In genomic region chr1:207052736-207053545, GRCh38 we compare ENCODE assay signal across 8 cellular contexts. TPM values are rescaled to one million over a fixed set of nuclear protein-coding genes. Genes with fewer than 3 reads are reported as not detected.
DNase-seq lines count a peak whose midpoint lies in the region; ATAC-seq and TF ChIP-seq lines count a peak whose summit lies in the region.

TSS of gene PFKFB2 (plus strand) at chr1:207053275. CDS start at chr1:207054718, 1,443 bp downstream.

- H3K27ac ChIP-seq in HEK293 (ENCODE audit: extremely low read depth, low read depth, low read length) (peak within 1 kb of the TSS; percentile 4; the same call in 1 of the 2 replicates), substantia nigra (ENCODE audit: low read depth, low read length, poor library complexity, severe bottlenecking) (peak within 1 kb of the TSS; percentile 91)

- peaks cover 8% of the 10 kb centered on the region for H3K36me3 ChIP-seq in GM06990 (ENCODE audit: control insufficient read depth, insufficient read depth, low read length)
- H3K36me3 ChIP-seq in HEK293 (ENCODE audit: control insufficient read depth in 2 of 2, insufficient read depth in 1 of 2, low read length in 2 of 2), result peaks cover 0 to 17% of the 10 kb centered on the region in 2 experiments; a peak in 1 of 3 replicates

- POLR2A ChIA-PET in HEK293 (lab: Yijun Ruan, JAX), result interaction anchor here (0.5 to 1.7 kb wide), 10 partner anchors 10 to 1624 kb away, joined by 3 to 8 read pairs (median 4); partner anchors contain the start of genes C1orf116, CD55 and EIF2D

- H3K9me3 ChIP-seq in HEK293 (ENCODE audit: control insufficient read depth, insufficient read depth, low read depth, low read length), result no peaks in the 10 kb centered on the region

- no peaks in the 10 kb centered on the region; the same call in 1 of the 2 replicates for H3K4me1 ChIP-seq in HEK293 (ENCODE audit: control insufficient read depth, insufficient read depth, low read length)

- no peak for TF ChIP-seq POLR2A in NB4 (IDR thresholded peaks at IDR 0.05; ENCODE audit: extremely low read depth, insufficient read length)

- peaks cover 38% of the 10 kb centered on the region for H3K4me1 Mint-ChIP-seq in activated naive CD8-positive, alpha-beta T cell treated with anti-CD3 and anti-CD28 coated beads for 36 hours

- H3K27me3 ChIP-seq in GM06990 (replicated peaks; ENCODE audit: control insufficient read depth, insufficient read depth, low read length), result no peaks in the 10 kb centered on the region

- no peak for TF ChIP-seq CTCF in GM06990 (IDR thresholded peaks at IDR 0.05; ENCODE audit: insufficient read depth, low read length, poor library complexity, severe bottlenecking)
- TF ChIP-seq CTCF in HEK293 (tag by site-specific recombination; IDR thresholded peaks at IDR 0.05), result peak; percentile 68
- no peak for TF ChIP-seq CTCF in NB4 (IDR thresholded peaks at IDR 0.05; ENCODE audit: low read depth, low read length)

- H3K27me3 Mint-ChIP-seq in activated naive CD8-positive, alpha-beta T cell treated with anti-CD3 and anti-CD28 coated beads for 36 hours, result no peaks in the 10 kb centered on the region

- H3K4me3 ChIP-seq in GM06990 (replicated peaks; ENCODE audit: low read depth, low read length) (peak within 1 kb of the TSS; percentile 75), HEK293 (ENCODE audit: low read depth, low read length) (peak within 1 kb of the TSS; percentile 77), NB4 (ENCODE audit: low read depth, low read length) (peak within 1 kb of the TSS; percentile 66)

- peak within 1 kb of the TSS; percentile 88 for H3K27ac Mint-ChIP-seq in activated naive CD8-positive, alpha-beta T cell treated with anti-CD3 and anti-CD28 coated beads for 36 hours

- H3K9me3 Mint-ChIP-seq in activated naive CD8-positive, alpha-beta T cell treated with anti-CD3 and anti-CD28 coated beads for 36 hours, result no peaks in the 10 kb centered on the region

- peak within 1 kb of the TSS; percentile 96 for H3K4me3 Mint-ChIP-seq in activated naive CD8-positive, alpha-beta T cell treated with anti-CD3 and anti-CD28 coated beads for 36 hours

- CTCF ChIA-PET in HEK293 (lab: Yijun Ruan, JAX), result interaction anchor here (0.6 to 1.4 kb wide), 12 partner anchors 8 to 352 kb away, joined by 3 to 4 read pairs (median 3); partner anchors contain the start of gene C1orf116

- peaks cover 3% of the 10 kb centered on the region for H3K36me3 Mint-ChIP-seq in activated naive CD8-positive, alpha-beta T cell treated with anti-CD3 and anti-CD28 coated beads for 36 hours

- DNase-seq in GM06990 (ENCODE audit: extremely low read depth, insufficient read length) (peak; percentile 89), NB4 (ENCODE audit: low read depth) (peak; percentile 72), glomerular endothelial cell (ENCODE audit: extremely low read depth, low read depth, low spot score) (peak; percentile 74), non-pigmented ciliary epithelial cell (ENCODE audit: low read depth) (peak; percentile 82), substantia nigra (lab: John Stamatoyannopoulos, UW) (peak; percentile 53 to 99 (median 93))
- DNase-seq in activated naive CD8-positive, alpha-beta T cell treated with anti-CD3 and anti-CD28 coated beads for 36 hours, result peak; percentile 93

- ATAC-seq in SK-N-SH treated with all-trans-retinoic acid at 6 μM for 48 hours, result peak; percentile 83

TF ChIP-seq in HEK293, 187 proteins besides CTCF, POLR2A, EP300 and RAD21 (continues in another document):
- TF ChIP-seq, protein P1, sequence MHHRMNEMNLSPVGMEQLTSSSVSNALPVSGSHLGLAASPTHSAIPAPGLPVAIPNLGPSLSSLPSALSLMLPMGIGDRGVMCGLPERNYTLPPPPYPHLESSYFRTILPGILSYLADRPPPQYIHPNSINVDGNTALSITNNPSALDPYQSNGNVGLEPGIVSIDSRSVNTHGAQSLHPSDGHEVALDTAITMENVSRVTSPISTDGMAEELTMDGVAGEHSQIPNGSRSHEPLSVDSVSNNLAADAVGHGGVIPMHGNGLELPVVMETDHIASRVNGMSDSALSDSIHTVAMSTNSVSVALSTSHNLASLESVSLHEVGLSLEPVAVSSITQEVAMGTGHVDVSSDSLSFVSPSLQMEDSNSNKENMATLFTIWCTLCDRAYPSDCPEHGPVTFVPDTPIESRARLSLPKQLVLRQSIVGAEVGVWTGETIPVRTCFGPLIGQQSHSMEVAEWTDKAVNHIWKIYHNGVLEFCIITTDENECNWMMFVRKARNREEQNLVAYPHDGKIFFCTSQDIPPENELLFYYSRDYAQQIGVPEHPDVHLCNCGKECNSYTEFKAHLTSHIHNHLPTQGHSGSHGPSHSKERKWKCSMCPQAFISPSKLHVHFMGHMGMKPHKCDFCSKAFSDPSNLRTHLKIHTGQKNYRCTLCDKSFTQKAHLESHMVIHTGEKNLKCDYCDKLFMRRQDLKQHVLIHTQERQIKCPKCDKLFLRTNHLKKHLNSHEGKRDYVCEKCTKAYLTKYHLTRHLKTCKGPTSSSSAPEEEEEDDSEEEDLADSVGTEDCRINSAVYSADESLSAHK (tag by site-specific recombination; IDR thresholded peaks at IDR 0.05), result peak; percentile 39; the same call in 1 of the 2 replicates
- peak; percentile 71 for TF ChIP-seq ZFHX2 (tag by site-specific recombination; conservative IDR thresholded peaks at IDR 0.05)
- peak; percentile 53; the same call in 1 of the 2 replicates for TF ChIP-seq INSM2 (tag by site-specific recombination; IDR thresholded peaks at IDR 0.05)
- peak; percentile 50; the same call in 1 of the 2 replicates for TF ChIP-seq GLIS1 (tag by site-specific recombination; IDR thresholded peaks at IDR 0.05)
- TF ChIP-seq BCL11B (tag by site-specific recombination; IDR thresholded peaks at IDR 0.05; ENCODE audit: low read depth), result no peak
- peak; percentile 95 for TF ChIP-seq ZNF335 (tag by site-specific recombination; conservative IDR thresholded peaks at IDR 0.05)
- TF ChIP-seq ZNF311 (tag by site-specific recombination; IDR thresholded peaks at IDR 0.05; ENCODE audit: borderline replicate concordance), result no peak

TF ChIP-seq in SK-N-SH treated with all-trans-retinoic acid at 6 μM for 48 hours, 23 proteins besides CTCF, POLR2A, EP300 and RAD21 (continues in another document):
- TF ChIP-seq PPARA (CRISPR knock-in tag; IDR thresholded peaks at IDR 0.05; ENCODE audit: borderline replicate concordance), result no peak
- TF ChIP-seq ARNTL (CRISPR knock-in tag; IDR thresholded peaks at IDR 0.05; ENCODE audit: borderline replicate concordance, low read depth), result no peak
- no peak for TF ChIP-seq GLIS3 (CRISPR knock-in tag; IDR thresholded peaks at IDR 0.05)
- TF ChIP-seq OSR1 (CRISPR knock-in tag; IDR thresholded peaks at IDR 0.05), result no peak
- no peak for TF ChIP-seq ISL1 (CRISPR knock-in tag; IDR thresholded peaks at IDR 0.05)
- TF ChIP-seq ZNF8 (CRISPR knock-in tag; IDR thresholded peaks at IDR 0.05), result no peak
- no peak for TF ChIP-seq RARB (CRISPR knock-in tag; IDR thresholded peaks at IDR 0.05)
- TF ChIP-seq, protein P2, sequence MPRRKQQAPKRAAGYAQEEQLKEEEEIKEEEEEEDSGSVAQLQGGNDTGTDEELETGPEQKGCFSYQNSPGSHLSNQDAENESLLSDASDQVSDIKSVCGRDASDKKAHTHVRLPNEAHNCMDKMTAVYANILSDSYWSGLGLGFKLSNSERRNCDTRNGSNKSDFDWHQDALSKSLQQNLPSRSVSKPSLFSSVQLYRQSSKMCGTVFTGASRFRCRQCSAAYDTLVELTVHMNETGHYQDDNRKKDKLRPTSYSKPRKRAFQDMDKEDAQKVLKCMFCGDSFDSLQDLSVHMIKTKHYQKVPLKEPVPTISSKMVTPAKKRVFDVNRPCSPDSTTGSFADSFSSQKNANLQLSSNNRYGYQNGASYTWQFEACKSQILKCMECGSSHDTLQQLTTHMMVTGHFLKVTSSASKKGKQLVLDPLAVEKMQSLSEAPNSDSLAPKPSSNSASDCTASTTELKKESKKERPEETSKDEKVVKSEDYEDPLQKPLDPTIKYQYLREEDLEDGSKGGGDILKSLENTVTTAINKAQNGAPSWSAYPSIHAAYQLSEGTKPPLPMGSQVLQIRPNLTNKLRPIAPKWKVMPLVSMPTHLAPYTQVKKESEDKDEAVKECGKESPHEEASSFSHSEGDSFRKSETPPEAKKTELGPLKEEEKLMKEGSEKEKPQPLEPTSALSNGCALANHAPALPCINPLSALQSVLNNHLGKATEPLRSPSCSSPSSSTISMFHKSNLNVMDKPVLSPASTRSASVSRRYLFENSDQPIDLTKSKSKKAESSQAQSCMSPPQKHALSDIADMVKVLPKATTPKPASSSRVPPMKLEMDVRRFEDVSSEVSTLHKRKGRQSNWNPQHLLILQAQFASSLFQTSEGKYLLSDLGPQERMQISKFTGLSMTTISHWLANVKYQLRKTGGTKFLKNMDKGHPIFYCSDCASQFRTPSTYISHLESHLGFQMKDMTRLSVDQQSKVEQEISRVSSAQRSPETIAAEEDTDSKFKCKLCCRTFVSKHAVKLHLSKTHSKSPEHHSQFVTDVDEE (CRISPR knock-in tag; IDR thresholded peaks at IDR 0.05), result no peak
- no peak for TF ChIP-seq ESRRG (CRISPR knock-in tag; IDR thresholded peaks at IDR 0.05)
- no peak for TF ChIP-seq ZFP30 (CRISPR knock-in tag; IDR thresholded peaks at IDR 0.05)
- TF ChIP-seq SNAI2 (CRISPR knock-in tag; IDR thresholded peaks at IDR 0.05), result no peak
- TF ChIP-seq ZNF70 (CRISPR knock-in tag; IDR thresholded peaks at IDR 0.05), result no peak
- TF ChIP-seq CSRNP3 (CRISPR knock-in tag; IDR thresholded peaks at IDR 0.05), result no peak
- TF ChIP-seq BACH2 (CRISPR knock-in tag; IDR thresholded peaks at IDR 0.05; ENCODE audit: borderline replicate concordance), result no peak

RNA-seq across cellular contexts. Expression of gene PFKFB2, which starts in this region (rescaled TPM):
- total RNA-seq in activated naive CD8-positive, alpha-beta T cell treated with anti-CD3 and anti-CD28 coated beads for 36 hours, result 1 to 10 TPM; 3.9 to 5.2 TPM
- 1.2 and 2.8 TPM in 2 replicates for total RNA-seq in glomerular endothelial cell

Comparison
In these comparisons a context has a peak if more than half of its experiments do, and no peak if none do; other contexts are left out.
1. Peak in every context shown above with its lines: DNase-seq, ATAC-seq, H3K4me3 ChIP-seq and H3K27ac ChIP-seq.